In genomic region chr15:50116477-50116876, GRCh38 we compare ENCODE assay signal across 9 cellular contexts. TPM values are rescaled to one million over a fixed set of nuclear protein-coding genes. Genes with fewer than 3 reads are reported as not detected.
A peak's percentile ranks its signal among the peaks of the same experiment; 100 is the strongest.
DNase-seq lines count a peak whose midpoint lies in the region; ATAC-seq lines count a peak whose summit lies in the region.
"Had no signal": no experiment of that assay in that cellular context is flagged by ENCODE, and none has a peak within 500 bp of the region (broad histone marks: within the 10 kb centered on the region; RNA-seq: fewer than 3 reads in every experiment).

No MANE protein-coding gene starts in this region.

- peaks cover 0 to 5% (median 0%) of the 10 kb centered on the region in 3 donors for H3K36me3 Mint-ChIP-seq in naive thymus-derived CD8-positive, alpha-beta T cell

- ATAC-seq in HG02870 (IDR thresholded peaks at IDR 0.05; ENCODE audit: unreplicated experiment) (peak; percentile 47), HG03196 (IDR thresholded peaks at IDR 0.05; ENCODE audit: unreplicated experiment) (no peak)
- ATAC-seq in naive thymus-derived CD8-positive, alpha-beta T cell, result no peak

- H3K4me3 ChIP-seq in iPS DF 6.9 (ENCODE audit: low read length), result no peak overlapping the region
- H3K4me3 ChIP-seq: thoracic aorta had no signal

- DNase-seq in EL, result peak; percentile 42
- DNase-seq in SIG-M5 treated with dmso at 0.1 percent for 504 hours (lab: John Stamatoyannopoulos, UW; ENCODE audit: unreplicated experiment), result peak; percentile 80
- peak; percentile 60 for DNase-seq in iPS DF 6.9 (ENCODE audit: low read depth, low spot score)
- DNase-seq in NCI-H2081 treated with DMSO at 0.1 percent for 48 hours (lab: John Stamatoyannopoulos, UW), result no peak
- no peak for DNase-seq in putamen (ENCODE audit: low spot score)
- DNase-seq in naive thymus-derived CD8-positive, alpha-beta T cell, result no peak

- no peaks in the 10 kb centered on the region for H3K9me3 ChIP-seq in iPS DF 6.9 (ENCODE audit: control insufficient read depth, insufficient read depth, low read length)
- H3K9me3 ChIP-seq: thoracic aorta had no signal

- peaks cover 0 to 11% (median 0%) of the 10 kb centered on the region in 9 donors for H3K9me3 Mint-ChIP-seq in naive thymus-derived CD8-positive, alpha-beta T cell

- no peaks in the 10 kb centered on the region for H3K27me3 ChIP-seq in iPS DF 6.9 (ENCODE audit: control insufficient read depth, insufficient read depth, low read length)

- peaks cover 2 to 37% (median 14%) of the 10 kb centered on the region in 5 donors for H3K27me3 Mint-ChIP-seq in naive thymus-derived CD8-positive, alpha-beta T cell

- POLR2A ChIA-PET in naive thymus-derived CD8-positive, alpha-beta T cell (lab: Charles Lee), result no interaction called here

- peak overlapping the region in 1 of 10 donors; percentile 2 for H3K4me3 Mint-ChIP-seq in naive thymus-derived CD8-positive, alpha-beta T cell

- H3K27ac ChIP-seq in iPS DF 6.9 (ENCODE audit: low read length), result no peak overlapping the region
- H3K27ac ChIP-seq: thoracic aorta had no signal

- H3K36me3 ChIP-seq in iPS DF 6.9 (ENCODE audit: control insufficient read depth, insufficient read depth, low read length), result no peaks in the 10 kb centered on the region
- H3K36me3 ChIP-seq: thoracic aorta had no signal

- H3K27ac Mint-ChIP-seq in naive thymus-derived CD8-positive, alpha-beta T cell, result no peak overlapping the region

- WGBS in iPS DF 6.9 (ENCODE audit: insufficient coverage, insufficient read length), result no CpG with 5 or more reads among the region's 3 CpGs

- H3K4me1 Mint-ChIP-seq in naive thymus-derived CD8-positive, alpha-beta T cell, result peaks cover 5 to 42% (median 8%) of the 10 kb centered on the region in 4 donors

- H3K4me1 ChIP-seq in iPS DF 6.9 (ENCODE audit: control insufficient read depth, insufficient read depth, low read length), result no peaks in the 10 kb centered on the region; the same call in 1 of the 2 replicates

RNA-seq across cellular contexts. Expression of gene ATP8B4, which starts 2.6 kb away (rescaled TPM):
- under 1 TPM; 0.18 to 0.99 TPM for total RNA-seq in naive thymus-derived CD8-positive, alpha-beta T cell
- not detected for polyA plus RNA-seq in naive thymus-derived CD8-positive, alpha-beta T cell

Comparison
In these comparisons a context has a peak if more than half of its experiments do, and no peak if none do; other contexts are left out.
1. DNase-seq: peak in EL (single experiment), SIG-M5 treated with dmso at 0.1 percent for 504 hours (single experiment) and iPS DF 6.9 (single experiment); none in NCI-H2081 treated with DMSO at 0.1 percent for 48 hours (single experiment), putamen (single experiment) and naive thymus-derived CD8-positive, alpha-beta T cell (0 of 10).